2 cellular contexts compared by ENCODE assay signal in genomic region chr20:62409935-62410741, GRCh38.
TF ChIP-seq lines count a peak whose summit lies in the region.

No MANE protein-coding gene starts in this region.

TF ChIP-seq in K562, 482 proteins besides CTCF, POLR2A, EP300 and RAD21 (continued from another document):
- TF ChIP-seq ZBTB7A (IDR thresholded peaks at IDR 0.05; ENCODE audit: borderline replicate concordance, control insufficient read depth, low read depth, low read length) (peak; percentile 83), EGR1 (conservative IDR thresholded peaks at IDR 0.05) (peak; percentile 49)

TF ChIP-seq in HepG2, 621 proteins besides CTCF, POLR2A, EP300 and RAD21 (continued from another document and continues in another):
- TF ChIP-seq ZNF574 (CRISPR knock-in tag; IDR thresholded peaks at IDR 0.05) (no peak; the same call in 1 of the 2 replicates), EED (CRISPR knock-in tag; IDR thresholded peaks at IDR 0.05) (peak; percentile 55; the same call in 1 of the 2 replicates), THRA (CRISPR knock-in tag; IDR thresholded peaks at IDR 0.05; ENCODE audit: borderline replicate concordance) (peak; percentile 47; the same call in 1 of the 2 replicates), ZBTB46 (CRISPR knock-in tag; IDR thresholded peaks at IDR 0.05; ENCODE audit: borderline replicate concordance) (no peak), ZNF781 (CRISPR knock-in tag; IDR thresholded peaks at IDR 0.05; ENCODE audit: borderline replicate concordance, not compliant biosample characterization) (peak; percentile 9), XRCC5 (optimal IDR thresholded peaks at IDR 0.05; ENCODE audit: low read length) (peak; percentile 85), RBM39 (IDR thresholded peaks at IDR 0.05; ENCODE audit: low read depth, low read length, poor library complexity, severe bottlenecking) (peak; percentile 51), ZBTB14 (CRISPR knock-in tag; IDR thresholded peaks at IDR 0.05) (no peak), E2F1 (CRISPR knock-in tag; IDR thresholded peaks at IDR 0.05) (no peak), ZNF580 (CRISPR knock-in tag; IDR thresholded peaks at IDR 0.05; ENCODE audit: borderline replicate concordance, low read depth) (peak; percentile 51; the same call in 1 of the 2 replicates), SP2 (CRISPR knock-in tag; IDR thresholded peaks at IDR 0.05) (peak; percentile 25; the same call in 1 of the 2 replicates), ZNF563 (CRISPR knock-in tag; IDR thresholded peaks at IDR 0.05) (peak; percentile 34; the same call in 1 of the 2 replicates), HDAC1 (CRISPR knock-in tag; IDR thresholded peaks at IDR 0.05) (peak; percentile 38; the same call in 1 of the 2 replicates), EEA1 (CRISPR knock-in tag; IDR thresholded peaks at IDR 0.05; ENCODE audit: borderline replicate concordance) (0 out of 2 replicates have a peak, but pooled peaks have one; percentile 23), ZNF564 (CRISPR knock-in tag; IDR thresholded peaks at IDR 0.05) (peak; percentile 69; the same call in 1 of the 2 replicates), HNF1A (IDR thresholded peaks at IDR 0.05; ENCODE audit: low read depth) (no peak), HNF1A (CRISPR knock-in tag; IDR thresholded peaks at IDR 0.05; ENCODE audit: borderline replicate concordance) (peak; percentile 49; the same call in 1 of the 2 replicates), KLF12 (CRISPR knock-in tag; IDR thresholded peaks at IDR 0.05; ENCODE audit: borderline replicate concordance) (no peak), ZSCAN9 (CRISPR knock-in tag; IDR thresholded peaks at IDR 0.05; ENCODE audit: borderline replicate concordance) (no peak), HOXD1 (CRISPR knock-in tag; IDR thresholded peaks at IDR 0.05) (0 out of 2 replicates have a peak, but pooled peaks have one; percentile 24), THAP11 (CRISPR knock-in tag; IDR thresholded peaks at IDR 0.05) (0 out of 2 replicates have a peak, but pooled peaks have one; percentile 11), PCBP2 (optimal IDR thresholded peaks at IDR 0.05; ENCODE audit: low read depth, low read length, poor library complexity, severe bottlenecking) (no peak), PATZ1 (CRISPR knock-in tag; IDR thresholded peaks at IDR 0.05) (peak; percentile 80), ZNF550 (CRISPR knock-in tag; IDR thresholded peaks at IDR 0.05; ENCODE audit: borderline replicate concordance) (0 out of 2 replicates have a peak, but pooled peaks have one; percentile 83), HINFP (CRISPR knock-in tag; IDR thresholded peaks at IDR 0.05; ENCODE audit: low read depth) (peak; percentile 48; the same call in 1 of the 2 replicates), SPEN (CRISPR knock-in tag; IDR thresholded peaks at IDR 0.05; ENCODE audit: low read depth) (peak; percentile 26; the same call in 1 of the 2 replicates), ARNTL (CRISPR knock-in tag; IDR thresholded peaks at IDR 0.05) (0 out of 2 replicates have a peak, but pooled peaks have one; percentile 20), CBFB (CRISPR knock-in tag; IDR thresholded peaks at IDR 0.05) (no peak), ZNF235 (CRISPR knock-in tag; IDR thresholded peaks at IDR 0.05; ENCODE audit: borderline replicate concordance) (0 out of 2 replicates have a peak, but pooled peaks have one; percentile 72), NRL (CRISPR knock-in tag; IDR thresholded peaks at IDR 0.05; ENCODE audit: borderline replicate concordance) (peak; percentile 71; the same call in 1 of the 2 replicates), GRHL1 (CRISPR knock-in tag; conservative IDR thresholded peaks at IDR 0.05) (no peak)
